ENCODE assay signal across 31 cellular contexts in genomic region chr7:9097565-9098060, GRCh38.
"Had no signal": no experiment of that assay in that cellular context is flagged by ENCODE, and none has a peak within 500 bp of the region (broad histone marks: within the 10 kb centered on the region; RNA-seq: fewer than 3 reads in every experiment).

No MANE protein-coding gene starts in this region.

- H3K4me1 Mint-ChIP-seq: activated naive CD8-positive, alpha-beta T cell treated with anti-CD3 and anti-CD28 coated beads, Interleukin-2, amount 10 ng/mL, durations not matched to agents 7 days and 5 days; endodermal cell; nephron; stimulated activated naive B cell treated with anti-CD40 and anti-IgM and Interleukin-4, amounts not matched to agents 10 μg/mL and 1 μg/mL and 100 μg/mL, for 72 hours had no signal

- H3K4me1 ChIP-seq: ascending aorta, breast epithelium, esophagus squamous epithelium, heart right ventricle, prostate gland, sigmoid colon, suprapubic skin, tibial artery, upper lobe of right lung had no signal

- ATAC-seq: activated CD4-positive, CD25-positive, alpha-beta regulatory T cell treated with anti-CD3 and anti-CD28 coated beads, Interleukin-2, amount 50 U/mL, for 24 hours; heart right ventricle; left lobe of liver; stimulated activated naive B cell treated with anti-CD40 and anti-IgM and Interleukin-4, amounts not matched to agents 10 μg/mL and 1 μg/mL and 100 μg/mL, for 72 hours; upper lobe of right lung had no signal

- H3K27ac Mint-ChIP-seq: activated naive CD8-positive, alpha-beta T cell treated with anti-CD3 and anti-CD28 coated beads, Interleukin-2, amount 10 ng/mL, durations not matched to agents 7 days and 5 days; endodermal cell; nephron; stimulated activated naive B cell treated with anti-CD40 and anti-IgM and Interleukin-4, amounts not matched to agents 10 μg/mL and 1 μg/mL and 100 μg/mL, for 72 hours had no signal

- H3K4me3 ChIP-seq: ascending aorta, breast epithelium, esophagus squamous epithelium, heart right ventricle, lung, ovary, prostate gland, sigmoid colon, suprapubic skin, tibial artery, upper lobe of right lung had no signal

- H3K9me3 ChIP-seq: ascending aorta, esophagus squamous epithelium, ovary, prostate gland, suprapubic skin, upper lobe of right lung had no signal

- DNase-seq: activated CD4-positive, alpha-beta T cell treated with anti-CD3 and anti-CD28 coated beads for 48 hours; activated CD4-positive, alpha-beta T cell treated with anti-CD3 and anti-CD28 coated beads, Interleukin-2, amount 50 U/mL, for 48 hours; activated CD8-positive, alpha-beta memory T cell treated with anti-CD3 and anti-CD28 coated beads for 24 hours; activated effector memory CD4-positive, alpha-beta T cell treated with Interleukin-2 at 50 U/mL for 16 hours; activated naive CD4-positive, alpha-beta T cell treated with Interleukin-2 at 50 U/mL for 16 hours; activated naive CD8-positive, alpha-beta T cell treated with anti-CD3 and anti-CD28 coated beads, Interleukin-2, amount 10 ng/mL, durations not matched to agents 7 days and 5 days; central memory CD4-positive, alpha-beta T cell; endodermal cell; esophagus squamous epithelium; foreskin melanocyte; heart right ventricle; kidney glomerular epithelial cell; ovary; retina; sigmoid colon; stimulated activated CD4-positive, alpha-beta T cell treated with anti-CD3 and anti-CD28 coated beads, Interleukin-15, amount 100 ng/mL, for 24 hours; stimulated activated CD4-positive, alpha-beta T cell treated with anti-CD3 and anti-CD28 coated beads, Interleukin-2, amount 100 ng/mL, for 24 hours; stimulated activated naive B cell treated with anti-CD40 and anti-IgM and Interleukin-4, amounts not matched to agents 10 μg/mL and 1 μg/mL and 100 μg/mL, for 72 hours; T-helper 9 cell; tibial artery; upper lobe of right lung; WERI-Rb-1 had no signal

- FAIRE-seq: TTC549 had no signal

- H3K36me3 ChIP-seq: ascending aorta, breast epithelium, esophagus squamous epithelium, heart right ventricle, ovary, prostate gland, sigmoid colon, suprapubic skin, tibial artery, upper lobe of right lung, WERI-Rb-1 had no signal

- H3K36me3 Mint-ChIP-seq: activated naive CD8-positive, alpha-beta T cell treated with anti-CD3 and anti-CD28 coated beads, Interleukin-2, amount 10 ng/mL, durations not matched to agents 7 days and 5 days; stimulated activated naive B cell treated with anti-CD40 and anti-IgM and Interleukin-4, amounts not matched to agents 10 μg/mL and 1 μg/mL and 100 μg/mL, for 72 hours had no signal

- H3K27ac ChIP-seq: ascending aorta, breast epithelium, esophagus squamous epithelium, heart right ventricle, ovary, prostate gland, sigmoid colon, suprapubic skin, tibial artery, upper lobe of right lung, WERI-Rb-1 had no signal

- H3K27me3 Mint-ChIP-seq: activated naive CD8-positive, alpha-beta T cell treated with anti-CD3 and anti-CD28 coated beads, Interleukin-2, amount 10 ng/mL, durations not matched to agents 7 days and 5 days; stimulated activated naive B cell treated with anti-CD40 and anti-IgM and Interleukin-4, amounts not matched to agents 10 μg/mL and 1 μg/mL and 100 μg/mL, for 72 hours had no signal

- H3K4me3 Mint-ChIP-seq: activated naive CD8-positive, alpha-beta T cell treated with anti-CD3 and anti-CD28 coated beads, Interleukin-2, amount 10 ng/mL, durations not matched to agents 7 days and 5 days; endodermal cell; nephron; stimulated activated naive B cell treated with anti-CD40 and anti-IgM and Interleukin-4, amounts not matched to agents 10 μg/mL and 1 μg/mL and 100 μg/mL, for 72 hours had no signal

- H3K27me3 ChIP-seq: ascending aorta, breast epithelium, esophagus squamous epithelium, heart right ventricle, ovary, sigmoid colon, suprapubic skin, tibial artery, upper lobe of right lung had no signal
